Comparison of ENCODE assay signal across 1 cellular context in genomic region chr13:113728571-113729054, GRCh38.
TF ChIP-seq lines count a peak whose summit lies in the region.

No MANE protein-coding gene starts in this region.

TF ChIP-seq in H1, 55 proteins besides CTCF, POLR2A, EP300 and RAD21:
- TF ChIP-seq GTF2F1 (IDR thresholded peaks at IDR 0.05; ENCODE audit: borderline replicate concordance, low read depth, low read length) = no peak
- no peak for TF ChIP-seq BRCA1 (IDR thresholded peaks at IDR 0.05; ENCODE audit: low read depth, low read length)
- TF ChIP-seq RXRA (IDR thresholded peaks at IDR 0.05; ENCODE audit: insufficient read depth, low read depth, low read length) = no peak
- no peak for TF ChIP-seq TAF1 (IDR thresholded peaks at IDR 0.05; ENCODE audit: low read depth, low read length)
- TF ChIP-seq RFX5 (IDR thresholded peaks at IDR 0.05; ENCODE audit: borderline replicate concordance, low read depth, low read length) = no peak
- TF ChIP-seq EGR1 (IDR thresholded peaks at IDR 0.05; ENCODE audit: borderline replicate concordance, low read depth, low read length) = no peak
- no peak for TF ChIP-seq CHD2 (IDR thresholded peaks at IDR 0.05; ENCODE audit: low read length)
